ENCODE assay signal across 9 cellular contexts in genomic region chr1:200969726-200970521, GRCh38. TPM values are rescaled to one million over a fixed set of nuclear protein-coding genes. Genes with fewer than 3 reads are reported as not detected.
DNase-seq lines count a peak whose midpoint lies in the region; ATAC-seq and TF ChIP-seq lines count a peak whose summit lies in the region.
"Had no signal": no experiment of that assay in that cellular context is flagged by ENCODE, and none has a peak within 500 bp of the region (broad histone marks: within the 10 kb centered on the region; RNA-seq: fewer than 3 reads in every experiment).

No MANE protein-coding gene starts in this region.

- no peaks in the 10 kb centered on the region for H3K27me3 ChIP-seq in aorta (ENCODE audit: control insufficient read depth in 1 of 2, insufficient read depth in 2 of 2, low read length in 1 of 2)

- TF ChIP-seq CTCF in GM13976 (IDR thresholded peaks at IDR 0.05; ENCODE audit: borderline replicate concordance, control extremely low read depth, extremely low read depth, insufficient read depth, missing control alignments) (peak; percentile 61), epithelial cell of proximal tubule (conservative IDR thresholded peaks at IDR 0.05; ENCODE audit: low read depth, low read length) (peak; percentile 15)

- no peaks in the 10 kb centered on the region for H3K9me3 ChIP-seq in aorta (ENCODE audit: control insufficient read depth, low read length)

- DNase-seq in GM13976 (ENCODE audit: low spot score) = peak; percentile 90
- no peak for DNase-seq in epithelial cell of proximal tubule (ENCODE audit: low read depth)
- DNase-seq in aorta = no peak
- no peak for DNase-seq in C1 segment of cervical spinal cord (lab: John Stamatoyannopoulos, UW)
- DNase-seq in COLO829 (ENCODE audit: low spot score) = no peak
- no peak for DNase-seq in iPS-NIHi11 (ENCODE audit: low spot score)
- DNase-seq: stimulated activated CD4-positive, alpha-beta T cell treated with anti-CD3 and anti-CD28 coated beads, Interleukin-12 subunit alpha, Interleukin-12 subunit beta, amount 100 ng/mL, for 4 hours had no signal

- H3K4me3 ChIP-seq in epithelial cell of proximal tubule (ENCODE audit: low read depth, low read length) = no peak overlapping the region
- H3K4me3 ChIP-seq in aorta (ENCODE audit: low read length in 2 of 2) = no peak overlapping the region

- no peak overlapping the region for H3K27ac ChIP-seq in aorta (ENCODE audit: low read depth in 1 of 2, low read length in 2 of 2)

- peak; percentile 81 for ATAC-seq in GM19468 (IDR thresholded peaks at IDR 0.05; ENCODE audit: extremely low read depth, unreplicated experiment)
- ATAC-seq in HG03432 (IDR thresholded peaks at IDR 0.05; ENCODE audit: unreplicated experiment) = peak; percentile 90
- no peak for ATAC-seq in aorta (ENCODE audit: low FRiP score)

- intact Hi-C loops in aorta (cut with DNase I) = loop anchor here (5.0 to 10.0 kb wide), 4 partner anchors 72 to 255 kb away; partner anchors contain the start of gene CACNA1S (in 1 of the 2)

- no peaks in the 10 kb centered on the region for H3K36me3 ChIP-seq in aorta (ENCODE audit: control insufficient read depth in 1 of 2, insufficient read depth in 2 of 2, low read length in 1 of 2)

- in situ Hi-C loops in GM13976 (cut with MboI; ENCODE audit: low sequenced_read_pairs, unreplicated experiment) = no loop called here

- no peaks in the 10 kb centered on the region for H3K4me1 ChIP-seq in aorta (ENCODE audit: control insufficient read depth in 1 of 2, insufficient read depth in 2 of 2, low read length in 2 of 2)

- 58% methylated on average over 9 of the region's 9 CpGs for WGBS in aorta, 2 donors

RNA-seq across cellular contexts. Expression of gene KIF21B, which starts 53.6 kb away (rescaled TPM):
- total RNA-seq in epithelial cell of proximal tubule (12.0 and 13.3 TPM in 2 replicates), aorta (1 to 10 TPM; 4.0 to 4.6 TPM)
- under 1 TPM; 0.31 to 0.63 TPM for polyA plus RNA-seq in aorta
